In genomic region chr17:15039366-15039765, GRCh38 we compare ENCODE assay signal across 16 cellular contexts.
"Had no signal": no experiment of that assay in that cellular context is flagged by ENCODE, and none has a peak within 500 bp of the region (broad histone marks: within the 10 kb centered on the region; RNA-seq: fewer than 3 reads in every experiment).

No MANE protein-coding gene starts in this region.

- H3K27ac ChIP-seq: thyroid gland, vagina, WERI-Rb-1 had no signal

- H3K4me3 ChIP-seq: thyroid gland, vagina had no signal

- H3K36me3 ChIP-seq: thyroid gland, vagina, WERI-Rb-1 had no signal

- H3K4me3 Mint-ChIP-seq: activated naive CD4-positive, alpha-beta T cell treated with anti-CD3 and anti-CD28 coated beads for 36 hours; activated naive CD8-positive, alpha-beta T cell treated with anti-CD3 and anti-CD28 coated beads, Interleukin-2, amount 50 U/mL, for 24 hours; naive thymus-derived CD8-positive, alpha-beta T cell; stimulated activated effector memory CD8-positive, alpha-beta T cell treated with anti-CD3 and anti-CD28 coated beads, Interleukin-12 subunit alpha, Interleukin-12 subunit beta, amount 100 ng/mL, for 72 hours; T-helper 17 cell had no signal

- DNase-seq: activated CD4-positive, alpha-beta T cell treated with anti-CD3 and anti-CD28 coated beads, Interleukin-2, amount 50 U/mL, for 48 hours; activated naive CD4-positive, alpha-beta T cell treated with anti-CD3 and anti-CD28 coated beads for 36 hours; activated naive CD8-positive, alpha-beta T cell treated with anti-CD3 and anti-CD28 coated beads, Interleukin-2, amount 50 U/mL, for 24 hours; activated T-cell treated with anti-CD3 and anti-CD28 coated beads, Interleukin-2, amount 50 U/mL, for 1 hour; aorta; erythroblast; left colon; naive thymus-derived CD8-positive, alpha-beta T cell; stimulated activated CD4-positive, alpha-beta T cell treated with anti-CD3 and anti-CD28 coated beads, Interleukin-12 subunit alpha, Interleukin-12 subunit beta, amount 100 ng/mL, for 4 hours; stimulated activated CD4-positive, alpha-beta T cell treated with anti-CD3 and anti-CD28 coated beads, Interleukin-2, amount 100 ng/mL, for 24 hours; T-helper 17 cell; thyroid gland; WERI-Rb-1 had no signal

- H3K9me3 Mint-ChIP-seq: activated naive CD4-positive, alpha-beta T cell treated with anti-CD3 and anti-CD28 coated beads for 36 hours; activated naive CD8-positive, alpha-beta T cell treated with anti-CD3 and anti-CD28 coated beads, Interleukin-2, amount 50 U/mL, for 24 hours; activated T-helper 2 cell treated with anti-CD3 and anti-CD28 coated beads, Interferon-gamma antibody, Interleukin-2, Interleukin-4, amounts not matched to agents 10 μg/mL and 5 μg/mL and 100 μg/mL, durations not matched to agents 14 hours and 24 hours and 36 hours had no signal

- H3K4me1 ChIP-seq: thyroid gland, vagina had no signal

- H3K27ac Mint-ChIP-seq: activated naive CD4-positive, alpha-beta T cell treated with anti-CD3 and anti-CD28 coated beads for 36 hours; activated naive CD8-positive, alpha-beta T cell treated with anti-CD3 and anti-CD28 coated beads, Interleukin-2, amount 50 U/mL, for 24 hours; activated T-helper 2 cell treated with anti-CD3 and anti-CD28 coated beads, Interferon-gamma antibody, Interleukin-2, Interleukin-4, amounts not matched to agents 10 μg/mL and 5 μg/mL and 100 μg/mL, durations not matched to agents 14 hours and 24 hours and 36 hours; naive thymus-derived CD8-positive, alpha-beta T cell; stimulated activated effector memory CD8-positive, alpha-beta T cell treated with anti-CD3 and anti-CD28 coated beads, Interleukin-12 subunit alpha, Interleukin-12 subunit beta, amount 100 ng/mL, for 72 hours; T-helper 17 cell had no signal

- ATAC-seq: activated naive CD8-positive, alpha-beta T cell treated with anti-CD3 and anti-CD28 coated beads, Interleukin-2, amount 50 U/mL, for 24 hours; left colon; naive thymus-derived CD8-positive, alpha-beta T cell; stimulated activated effector memory CD8-positive, alpha-beta T cell treated with anti-CD3 and anti-CD28 coated beads, Interleukin-12 subunit alpha, Interleukin-12 subunit beta, amount 100 ng/mL, for 72 hours; T-helper 17 cell had no signal

- H3K27me3 ChIP-seq: thyroid gland, vagina had no signal

- H3K4me1 Mint-ChIP-seq: activated naive CD8-positive, alpha-beta T cell treated with anti-CD3 and anti-CD28 coated beads, Interleukin-2, amount 50 U/mL, for 24 hours; naive thymus-derived CD8-positive, alpha-beta T cell; stimulated activated effector memory CD8-positive, alpha-beta T cell treated with anti-CD3 and anti-CD28 coated beads, Interleukin-12 subunit alpha, Interleukin-12 subunit beta, amount 100 ng/mL, for 72 hours; T-helper 17 cell had no signal

- H3K9me3 ChIP-seq: thyroid gland, vagina had no signal
